In the genomic region with DNA sequence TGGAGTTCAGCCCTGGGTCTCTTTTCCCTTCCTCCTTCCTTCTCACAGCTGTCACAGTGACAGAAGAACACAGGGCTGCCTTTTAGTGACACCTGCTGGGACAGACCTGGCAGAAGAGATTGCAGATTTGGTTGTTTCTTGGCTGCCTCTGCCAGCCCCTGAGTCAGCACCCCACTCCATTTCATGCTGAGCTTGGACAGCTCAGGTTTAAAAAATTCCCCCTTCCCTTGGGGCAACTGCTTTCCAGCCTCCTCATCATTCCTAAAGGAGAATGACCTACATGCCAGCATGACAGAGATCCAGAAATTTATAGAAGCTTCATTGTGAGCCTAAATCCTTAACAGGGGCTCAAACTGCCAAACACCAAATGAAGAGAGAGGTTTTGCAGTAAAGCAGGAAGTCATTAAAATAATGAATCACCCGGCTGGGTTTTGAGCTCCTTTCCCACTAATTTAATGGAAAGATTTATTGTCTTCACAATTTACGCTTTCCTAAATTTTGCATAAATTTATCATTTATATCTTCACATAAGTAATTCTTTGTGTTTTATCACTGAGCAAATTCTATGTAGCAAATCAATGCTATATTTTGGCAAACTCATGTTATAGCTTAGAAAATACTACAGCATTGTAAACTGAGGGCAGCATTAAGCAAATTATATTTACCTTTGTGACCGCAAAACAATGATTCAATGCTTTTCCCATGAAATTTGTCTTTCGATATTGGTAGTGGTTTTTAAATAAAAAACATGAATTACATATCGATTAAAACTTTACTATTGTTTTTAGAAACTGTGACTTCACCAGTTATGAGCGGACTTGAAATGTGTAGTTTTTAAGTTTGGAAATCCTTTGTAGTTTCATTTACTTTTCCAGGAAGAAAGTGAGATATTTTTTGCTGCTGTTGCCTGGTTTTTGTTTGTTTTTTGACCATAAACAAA, we compare ENCODE assay signal across 1 cellular context.
TF ChIP-seq lines count a peak whose summit lies in the region.

No MANE protein-coding gene starts in this region.

TF ChIP-seq in GM23338, 12 proteins besides CTCF, POLR2A, EP300 and RAD21 (continued from another document):
- TF ChIP-seq, protein P1, sequence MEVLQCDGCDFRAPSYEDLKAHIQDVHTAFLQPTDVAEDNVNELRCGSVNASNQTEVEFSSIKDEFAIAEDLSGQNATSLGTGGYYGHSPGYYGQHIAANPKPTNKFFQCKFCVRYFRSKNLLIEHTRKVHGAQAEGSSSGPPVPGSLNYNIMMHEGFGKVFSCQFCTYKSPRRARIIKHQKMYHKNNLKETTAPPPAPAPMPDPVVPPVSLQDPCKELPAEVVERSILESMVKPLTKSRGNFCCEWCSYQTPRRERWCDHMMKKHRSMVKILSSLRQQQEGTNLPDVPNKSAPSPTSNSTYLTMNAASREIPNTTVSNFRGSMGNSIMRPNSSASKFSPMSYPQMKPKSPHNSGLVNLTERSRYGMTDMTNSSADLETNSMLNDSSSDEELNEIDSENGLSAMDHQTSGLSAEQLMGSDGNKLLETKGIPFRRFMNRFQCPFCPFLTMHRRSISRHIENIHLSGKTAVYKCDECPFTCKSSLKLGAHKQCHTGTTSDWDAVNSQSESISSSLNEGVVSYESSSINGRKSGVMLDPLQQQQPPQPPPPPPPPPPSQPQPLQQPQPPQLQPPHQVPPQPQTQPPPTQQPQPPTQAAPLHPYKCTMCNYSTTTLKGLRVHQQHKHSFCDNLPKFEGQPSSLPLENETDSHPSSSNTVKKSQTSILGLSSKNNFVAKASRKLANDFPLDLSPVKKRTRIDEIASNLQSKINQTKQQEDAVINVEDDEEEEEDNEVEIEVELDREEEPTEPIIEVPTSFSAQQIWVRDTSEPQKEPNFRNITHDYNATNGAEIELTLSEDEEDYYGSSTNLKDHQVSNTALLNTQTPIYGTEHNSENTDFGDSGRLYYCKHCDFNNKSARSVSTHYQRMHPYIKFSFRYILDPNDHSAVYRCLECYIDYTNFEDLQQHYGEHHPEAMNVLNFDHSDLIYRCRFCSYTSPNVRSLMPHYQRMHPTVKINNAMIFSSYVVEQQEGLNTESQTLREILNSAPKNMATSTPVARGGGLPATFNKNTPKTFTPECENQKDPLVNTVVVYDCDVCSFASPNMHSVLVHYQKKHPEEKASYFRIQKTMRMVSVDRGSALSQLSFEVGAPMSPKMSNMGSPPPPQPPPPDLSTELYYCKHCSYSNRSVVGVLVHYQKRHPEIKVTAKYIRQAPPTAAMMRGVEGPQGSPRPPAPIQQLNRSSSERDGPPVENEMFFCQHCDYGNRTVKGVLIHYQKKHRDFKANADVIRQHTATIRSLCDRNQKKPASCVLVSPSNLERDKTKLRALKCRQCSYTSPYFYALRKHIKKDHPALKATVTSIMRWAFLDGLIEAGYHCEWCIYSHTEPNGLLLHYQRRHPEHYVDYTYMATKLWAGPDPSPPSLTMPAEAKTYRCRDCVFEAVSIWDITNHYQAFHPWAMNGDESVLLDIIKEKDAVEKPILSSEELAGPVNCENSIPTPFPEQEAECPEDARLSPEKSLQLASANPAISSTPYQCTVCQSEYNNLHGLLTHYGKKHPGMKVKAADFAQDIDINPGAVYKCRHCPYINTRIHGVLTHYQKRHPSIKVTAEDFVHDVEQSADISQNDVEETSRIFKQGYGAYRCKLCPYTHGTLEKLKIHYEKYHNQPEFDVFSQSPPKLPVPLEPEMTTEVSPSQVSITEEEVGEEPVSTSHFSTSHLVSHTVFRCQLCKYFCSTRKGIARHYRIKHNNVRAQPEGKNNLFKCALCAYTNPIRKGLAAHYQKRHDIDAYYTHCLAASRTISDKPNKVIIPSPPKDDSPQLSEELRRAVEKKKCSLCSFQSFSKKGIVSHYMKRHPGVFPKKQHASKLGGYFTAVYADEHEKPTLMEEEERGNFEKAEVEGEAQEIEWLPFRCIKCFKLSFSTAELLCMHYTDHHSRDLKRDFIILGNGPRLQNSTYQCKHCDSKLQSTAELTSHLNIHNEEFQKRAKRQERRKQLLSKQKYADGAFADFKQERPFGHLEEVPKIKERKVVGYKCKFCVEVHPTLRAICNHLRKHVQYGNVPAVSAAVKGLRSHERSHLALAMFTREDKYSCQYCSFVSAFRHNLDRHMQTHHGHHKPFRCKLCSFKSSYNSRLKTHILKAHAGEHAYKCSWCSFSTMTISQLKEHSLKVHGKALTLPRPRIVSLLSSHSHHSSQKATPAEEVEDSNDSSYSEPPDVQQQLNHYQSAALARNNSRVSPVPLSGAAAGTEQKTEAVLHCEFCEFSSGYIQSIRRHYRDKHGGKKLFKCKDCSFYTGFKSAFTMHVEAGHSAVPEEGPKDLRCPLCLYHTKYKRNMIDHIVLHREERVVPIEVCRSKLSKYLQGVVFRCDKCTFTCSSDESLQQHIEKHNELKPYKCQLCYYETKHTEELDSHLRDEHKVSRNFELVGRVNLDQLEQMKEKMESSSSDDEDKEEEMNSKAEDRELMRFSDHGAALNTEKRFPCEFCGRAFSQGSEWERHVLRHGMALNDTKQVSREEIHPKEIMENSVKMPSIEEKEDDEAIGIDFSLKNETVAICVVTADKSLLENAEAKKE (CRISPR knock-in tag; IDR thresholded peaks at IDR 0.05): no peak
